19 cellular contexts compared by ENCODE assay signal in genomic region chr9:113525208-113525607, GRCh38.
DNase-seq lines count a peak whose midpoint lies in the region; ATAC-seq and TF ChIP-seq lines count a peak whose summit lies in the region.
"Had no signal": no experiment of that assay in that cellular context is flagged by ENCODE, and none has a peak within 500 bp of the region (broad histone marks: within the 10 kb centered on the region; RNA-seq: fewer than 3 reads in every experiment).

No MANE protein-coding gene starts in this region.

- H3K4me3 ChIP-seq in BLaER1 treated with 17β-estradiol and CSF1 and Interleukin-3, amounts not matched to agents 10 nM and 100 nM: no peak overlapping the region
- H3K4me3 ChIP-seq in Loucy (ENCODE audit: low read length, poor library complexity, severe bottlenecking) (peak overlapping the region; percentile 65), neuronal stem cell (ENCODE audit: low read length in 2 of 2) (no peak overlapping the region), PC-3 (ENCODE audit: low read length) (no peak overlapping the region)

- peak overlapping the region; percentile 50 for H2BK15ac ChIP-seq in neuronal stem cell (ENCODE audit: low read length)

- H3K9ac ChIP-seq in BLaER1 treated with 17β-estradiol and CSF1 and Interleukin-3, amounts not matched to agents 10 nM and 100 nM: no peak overlapping the region
- H3K9ac ChIP-seq in Loucy (ENCODE audit: low read depth, low read length, poor library complexity, severe bottlenecking) (peak overlapping the region; percentile 61), neuronal stem cell (ENCODE audit: low read depth, low read length, poor library complexity) (no peak overlapping the region), PC-3 (ENCODE audit: low read length) (no peak overlapping the region)

- 0 out of 22 replicates have a peak, but pooled peaks cover 0 to 9% (median 0%) of the 10 kb centered on the region in 11 experiments for H4K20me1 ChIP-seq in BLaER1 treated with 17β-estradiol and CSF1 and Interleukin-3, amounts not matched to agents 10 nM and 100 nM
- H4K20me1 ChIP-seq in Loucy (ENCODE audit: insufficient read depth, low read length, poor library complexity, severe bottlenecking) (no peaks in the 10 kb centered on the region), PC-3 (ENCODE audit: low read length) (no peaks in the 10 kb centered on the region)

- no peak overlapping the region for H3K14ac ChIP-seq in neuronal stem cell (ENCODE audit: low read length)

- peak overlapping the region; percentile 50 for H3K18ac ChIP-seq in neuronal stem cell (ENCODE audit: low read length)

- H3K4me1 Mint-ChIP-seq in dendritic cell treated with granulocyte-macrophage colony-stimulating factor and Interleukin-4, amounts not matched to agents 40 ng/mL and 50 ng/mL, for 4 days (ENCODE audit: low read depth): peaks cover 69% of the 10 kb centered on the region

- H3K4ac ChIP-seq in neuronal stem cell (ENCODE audit: low read length): no peak overlapping the region

- H3K9me3 ChIP-seq in BLaER1 treated with 17β-estradiol and CSF1 and Interleukin-3, amounts not matched to agents 10 nM and 100 nM (replicated peaks in 1 of 11): no peaks in the 10 kb centered on the region
- H3K9me3 ChIP-seq in Loucy (ENCODE audit: insufficient read depth, low read depth, low read length) (no peaks in the 10 kb centered on the region), neuronal stem cell (replicated peaks in 1 of 2; ENCODE audit: control insufficient read depth in 2 of 2, insufficient read depth in 1 of 2, low read depth in 1 of 2, low read length in 2 of 2) (no peaks in the 10 kb centered on the region), PC-3 (ENCODE audit: low read length) (no peaks in the 10 kb centered on the region)
- H3K9me3 ChIP-seq: Caco-2 had no signal

- BruUV-seq in PC-3 (replicated peaks; lab: Mats Ljungman, UMichigan): no TSS peak

- no peaks in the 10 kb centered on the region for H3K79me1 ChIP-seq in neuronal stem cell (ENCODE audit: low read depth, low read length)

- H2BK12ac ChIP-seq in neuronal stem cell (ENCODE audit: low read length): peak overlapping the region; percentile 18

- peaks cover 0 to 14% (median 0%) of the 10 kb centered on the region in 11 experiments; a peak in 2 of 22 replicates for H3K27me3 ChIP-seq in BLaER1 treated with 17β-estradiol and CSF1 and Interleukin-3, amounts not matched to agents 10 nM and 100 nM
- no peaks in the 10 kb centered on the region for H3K27me3 ChIP-seq in Loucy (ENCODE audit: insufficient read depth, low read length, poor library complexity, severe bottlenecking)
- no peaks in the 10 kb centered on the region for H3K27me3 ChIP-seq in neuronal stem cell (ENCODE audit: control insufficient read depth in 3 of 3, insufficient read depth in 3 of 3, low read depth in 1 of 3, low read length in 3 of 3)
- no peaks in the 10 kb centered on the region for H3K27me3 ChIP-seq in PC-3 (ENCODE audit: low read length)

- H3K27ac Mint-ChIP-seq in dendritic cell treated with granulocyte-macrophage colony-stimulating factor and Interleukin-4, amounts not matched to agents 40 ng/mL and 50 ng/mL, for 4 days: peak overlapping the region; percentile 87

- H3K79me2 ChIP-seq in Loucy (ENCODE audit: insufficient read depth, low read length): peaks cover 24% of the 10 kb centered on the region; the same call in 1 of the 2 replicates
- H3K79me2 ChIP-seq in PC-3 (ENCODE audit: low read length): no peaks in the 10 kb centered on the region

- peak overlapping the region; percentile 10 for H2BK5ac ChIP-seq in neuronal stem cell (ENCODE audit: low read length)

- H3K27ac ChIP-seq in BLaER1 treated with 17β-estradiol and CSF1 and Interleukin-3, amounts not matched to agents 10 nM and 100 nM: no peak overlapping the region
- H3K27ac ChIP-seq in neuronal stem cell (replicated peaks; ENCODE audit: low read length) (no peak overlapping the region), PC-3 (ENCODE audit: low read length) (no peak overlapping the region)
- H3K27ac ChIP-seq: RWPE1, VCaP had no signal

- peaks cover 11% of the 10 kb centered on the region for H3K27me3 Mint-ChIP-seq in dendritic cell treated with granulocyte-macrophage colony-stimulating factor and Interleukin-4, amounts not matched to agents 40 ng/mL and 50 ng/mL, for 4 days

- H4K91ac ChIP-seq in neuronal stem cell (ENCODE audit: low read depth, low read length, poor library complexity): no peak overlapping the region

- intact Hi-C loops in dendritic cell treated with granulocyte-macrophage colony-stimulating factor and Interleukin-4, amounts not matched to agents 40 ng/mL and 50 ng/mL, for 4 days (cut with micrococcal nuclease): no loop called here
- intact Hi-C loops in PC-3 (cut with micrococcal nuclease): no loop called here

- H3K9me3 Mint-ChIP-seq in dendritic cell treated with granulocyte-macrophage colony-stimulating factor and Interleukin-4, amounts not matched to agents 40 ng/mL and 50 ng/mL, for 4 days: no peaks in the 10 kb centered on the region
- H3K9me3 Mint-ChIP-seq: neural crest cell had no signal

- H3K36me3 Mint-ChIP-seq in dendritic cell treated with granulocyte-macrophage colony-stimulating factor and Interleukin-4, amounts not matched to agents 40 ng/mL and 50 ng/mL, for 4 days (ENCODE audit: low read depth): no peaks in the 10 kb centered on the region

- TF ChIP-seq CTCF in Loucy (conservative IDR thresholded peaks at IDR 0.05; ENCODE audit: low read length): no peak
- no peak for TF ChIP-seq CTCF in PC-3 (conservative IDR thresholded peaks at IDR 0.05; ENCODE audit: low read depth, low read length)
- no peak for TF ChIP-seq CTCF in GM10266 (IDR thresholded peaks at IDR 0.05; ENCODE audit: control insufficient read depth, insufficient read depth, low read depth, missing control alignments)

- H3F3A ChIP-seq in Loucy (ENCODE audit: low read depth) (no peaks in the 10 kb centered on the region; the same call in 1 of the 2 replicates), PC-3 (ENCODE audit: low read length, unreplicated experiment) (no peaks in the 10 kb centered on the region)

- no peak overlapping the region for H3K23ac ChIP-seq in neuronal stem cell (ENCODE audit: low read depth, low read length, poor library complexity)

- CTCF ChIA-PET in PC-3 (lab: Charles Lee): no interaction called here

- no CpG with 5 or more reads among the region's 4 CpGs for WGBS in neuronal stem cell (ENCODE audit: extremely low coverage in 2 of 2, insufficient read length in 2 of 2, insufficient replicate concordance in 1 of 2), 2 donors

- H4K8ac ChIP-seq in neuronal stem cell (ENCODE audit: low read depth, low read length): no peak overlapping the region

- ATAC-seq in PC-3: no peak

- H3K4me1 ChIP-seq in BLaER1 treated with 17β-estradiol and CSF1 and Interleukin-3, amounts not matched to agents 10 nM and 100 nM: peaks cover 37 to 51% (median 44%) of the 10 kb centered on the region in 10 experiments
- H3K4me1 ChIP-seq in Loucy (ENCODE audit: insufficient read depth, low read length, poor library complexity, severe bottlenecking) (peaks cover 46% of the 10 kb centered on the region), neuronal stem cell (ENCODE audit: control insufficient read depth in 2 of 2, insufficient read depth in 1 of 2, low read depth in 1 of 2, low read length in 2 of 2) (peaks cover 4 to 7% of the 10 kb centered on the region in 2 donors), PC-3 (ENCODE audit: insufficient read depth, low read length) (peaks cover 1% of the 10 kb centered on the region)

- H2AK5ac ChIP-seq in neuronal stem cell (ENCODE audit: low read depth, low read length): no peak overlapping the region

- POLR2A ChIA-PET in PC-3 (lab: Charles Lee; ENCODE audit: unreplicated experiment): no interaction called here

- H3K9me2 ChIP-seq in Loucy (replicated peaks; ENCODE audit: low read depth, low read length): no peaks in the 10 kb centered on the region
- no peaks in the 10 kb centered on the region for H3K9me2 ChIP-seq in PC-3 (replicated peaks; ENCODE audit: low read length)

- no peak for DNase-seq in neuronal stem cell (ENCODE audit: low spot score)
- DNase-seq in SK-N-DZ (ENCODE audit: low spot score): no peak
- no peak for DNase-seq in PC-3
- DNase-seq in NCI-H2107 treated with DMSO at 0.1 percent for 48 hours (lab: John Stamatoyannopoulos, UW; ENCODE audit: unreplicated experiment): no peak
- DNase-seq in GM10266 (ENCODE audit: extremely low spot score): no peak
- DNase-seq: activated effector memory CD4-positive, alpha-beta T cell treated with Interleukin-2 at 50 U/mL for 16 hours; anterior cingulate cortex; Caco-2; erythroblast; mesenchymal stem cell; NCI-H1436; NCI-H226; NK-92 treated with Interleukin-12 subunit alpha and Interleukin-12 subunit beta, amount 100 ng/mL, for 24 hours had no signal

- no peak overlapping the region for H3K4me3 Mint-ChIP-seq in dendritic cell treated with granulocyte-macrophage colony-stimulating factor and Interleukin-4, amounts not matched to agents 40 ng/mL and 50 ng/mL, for 4 days
- H3K4me3 Mint-ChIP-seq: neural crest cell had no signal

- H2BK120ac ChIP-seq in neuronal stem cell (ENCODE audit: low read depth, low read length): no peak overlapping the region

- H3K36me3 ChIP-seq in BLaER1 treated with 17β-estradiol and CSF1 and Interleukin-3, amounts not matched to agents 10 nM and 100 nM: no peaks in the 10 kb centered on the region
- H3K36me3 ChIP-seq in Loucy (ENCODE audit: insufficient read depth, low read length): peaks cover 2% of the 10 kb centered on the region; the same call in 1 of the 2 replicates
- peaks cover 0 to 12% of the 10 kb centered on the region in 2 donors for H3K36me3 ChIP-seq in neuronal stem cell (replicated peaks in 1 of 2; ENCODE audit: control insufficient read depth in 2 of 2, insufficient read depth in 2 of 2, low read length in 2 of 2)
- no peaks in the 10 kb centered on the region; the same call in 1 of the 2 replicates for H3K36me3 ChIP-seq in PC-3 (ENCODE audit: low read depth, low read length)

- H2AFZ ChIP-seq in Loucy (ENCODE audit: low read length): no peak overlapping the region
- no peak overlapping the region for H2AFZ ChIP-seq in neuronal stem cell (ENCODE audit: low read length)
- H2AFZ ChIP-seq in PC-3 (ENCODE audit: low read length): no peak overlapping the region

- H3K4me2 ChIP-seq in BLaER1 treated with 17β-estradiol and CSF1 and Interleukin-3, amounts not matched to agents 10 nM and 100 nM: peak overlapping the region; percentile 81 to 99 (median 95)
- H3K4me2 ChIP-seq in Loucy (ENCODE audit: low read depth, low read length, poor library complexity, severe bottlenecking): peak overlapping the region; percentile 88
- no peak overlapping the region for H3K4me2 ChIP-seq in neuronal stem cell (ENCODE audit: insufficient read depth, low read length, poor library complexity, severe bottlenecking)
- no peak overlapping the region for H3K4me2 ChIP-seq in PC-3 (ENCODE audit: low read length)

Comparison
In these comparisons a context has a peak if more than half of its experiments do, and no peak if none do; other contexts are left out.
1. H3K4me2 ChIP-seq: peak in BLaER1 treated with 17β-estradiol and CSF1 and Interleukin-3, amounts not matched to agents 10 nM and 100 nM (11 of 11) and Loucy (single experiment); none in neuronal stem cell (single experiment) and PC-3 (single experiment).